Comparison of ENCODE assay signal across 8 cellular contexts in genomic region chr1:79193211-79194079, GRCh38.
DNase-seq lines count a peak whose midpoint lies in the region; ATAC-seq lines count a peak whose summit lies in the region.

No MANE protein-coding gene starts in this region.

- peak; percentile 50 for DNase-seq in OCI-M1 (lab: John Stamatoyannopoulos, UW)
- peak; percentile 70 for DNase-seq in kidney tubule cell (ENCODE audit: low spot score)
- DNase-seq in amniotic stem cell (lab: John Stamatoyannopoulos, UW): no peak
- DNase-seq in occipital lobe (lab: John Stamatoyannopoulos, UW): no peak
- DNase-seq in putamen (ENCODE audit: low spot score): no peak
- DNase-seq in activated gamma-delta T cell treated with Interleukin-2 at 50 U/mL for 16 hours: no peak

- ATAC-seq in GM18907 (IDR thresholded peaks at IDR 0.05; ENCODE audit: unreplicated experiment) (peak; percentile 46), HG02852 (IDR thresholded peaks at IDR 0.05; ENCODE audit: unreplicated experiment) (peak; percentile 60)

Comparison
In these comparisons a context has a peak if more than half of its experiments do, and no peak if none do; other contexts are left out.
1. DNase-seq: peak in OCI-M1 (single experiment) and kidney tubule cell (single experiment); none in amniotic stem cell (single experiment), occipital lobe (single experiment), putamen (single experiment) and activated gamma-delta T cell treated with Interleukin-2 at 50 U/mL for 16 hours (single experiment).